ENCODE assay signal across 8 cellular contexts in the genomic region with DNA sequence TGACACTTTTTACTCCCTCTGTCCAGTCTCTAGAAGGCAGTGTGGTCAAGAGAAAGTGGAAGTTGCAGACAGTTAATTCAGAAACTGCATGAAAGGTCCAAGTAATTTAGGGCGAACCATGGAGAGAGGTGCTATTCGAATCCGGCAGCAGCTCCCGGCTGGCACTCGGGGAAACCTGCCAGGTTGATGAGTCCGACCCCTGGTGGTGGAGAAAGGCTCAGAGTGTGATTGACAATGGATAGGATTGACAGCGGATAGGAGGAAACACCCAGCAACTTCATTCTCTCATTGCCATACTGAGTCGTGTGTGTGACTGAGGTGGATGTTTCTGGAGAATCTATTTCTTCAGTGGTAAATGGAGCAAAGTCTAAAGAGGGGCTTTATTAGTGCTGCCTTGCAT.
DNase-seq lines count a peak whose midpoint lies in the region; TF ChIP-seq lines count a peak whose summit lies in the region.
"Had no signal": no experiment of that assay in that cellular context is flagged by ENCODE, and none has a peak within 500 bp of the region (broad histone marks: within the 10 kb centered on the region; RNA-seq: fewer than 3 reads in every experiment).

No MANE protein-coding gene starts in this region.

- H3K36me3 Mint-ChIP-seq in brain, result no peaks in the 10 kb centered on the region
- no peaks in the 10 kb centered on the region for H3K36me3 Mint-ChIP-seq in nephron progenitor cell (ENCODE audit: low read depth)
- no peaks in the 10 kb centered on the region for H3K36me3 Mint-ChIP-seq in CD14-positive monocyte

- TF ChIP-seq CTCF in GM12874 (IDR thresholded peaks at IDR 0.05; ENCODE audit: insufficient read depth, low read depth, low read length) (peak; percentile 35; the same call in 1 of the 2 replicates), LNCAP (IDR thresholded peaks at IDR 0.05) (peak; percentile 68), brain (conservative IDR thresholded peaks at IDR 0.05) (peak; percentile 21 to 47), nephron progenitor cell (IDR thresholded peaks at IDR 0.05) (peak; percentile 51), CD14-positive monocyte (IDR thresholded peaks at IDR 0.05) (no peak)

- H3K9me3 Mint-ChIP-seq in brain (peaks cover 0 to 11% (median 2%) of the 10 kb centered on the region in 5 experiments), nephron progenitor cell (peaks cover 5% of the 10 kb centered on the region), CD14-positive monocyte (peaks cover 0 to 12% (median 2%) of the 10 kb centered on the region in 7 donors)

- peaks cover 37% of the 10 kb centered on the region for H3K4me1 Mint-ChIP-seq in brain
- peaks cover 9% of the 10 kb centered on the region for H3K4me1 Mint-ChIP-seq in nephron progenitor cell
- H3K4me1 Mint-ChIP-seq in CD14-positive monocyte, result no peaks in the 10 kb centered on the region

- H3K27me3 Mint-ChIP-seq in brain (peaks cover 4% of the 10 kb centered on the region), nephron progenitor cell (ENCODE audit: low read depth, poor library complexity) (peaks cover 18% of the 10 kb centered on the region), CD14-positive monocyte (ENCODE audit: low read depth in 3 of 3) (peaks cover 2 to 5% (median 4%) of the 10 kb centered on the region in 3 donors)

- H3K27ac Mint-ChIP-seq in brain (peak overlapping the region in 3 of 5 experiments; percentile 16 to 75 (median 71)), nephron progenitor cell (no peak overlapping the region), CD14-positive monocyte (no peak overlapping the region)

- intact Hi-C loops in CD14-positive monocyte (cut with micrococcal nuclease), result no loop called here

- DNase-seq in nephron progenitor cell (peak; percentile 52), T-helper 1 cell (no peak), CD14-positive monocyte (ENCODE audit: low spot score) (no peak), T-helper 2 cell (no peak)
- DNase-seq: NK-92 treated with Interleukin-12 subunit alpha and Interleukin-12 subunit beta, amount 100 ng/mL, for 24 hours had no signal

- no peak overlapping the region for H3K4me3 Mint-ChIP-seq in brain
- no peak overlapping the region for H3K4me3 Mint-ChIP-seq in nephron progenitor cell
- no peak overlapping the region for H3K4me3 Mint-ChIP-seq in CD14-positive monocyte

Comparison
In these comparisons a context has a peak if more than half of its experiments do, and no peak if none do; other contexts are left out.
1. H3K27ac Mint-ChIP-seq: peak in brain (3 of 5); none in nephron progenitor cell (single experiment) and CD14-positive monocyte (0 of 7).